ENCODE assay signal across 23 cellular contexts in the genomic region with DNA sequence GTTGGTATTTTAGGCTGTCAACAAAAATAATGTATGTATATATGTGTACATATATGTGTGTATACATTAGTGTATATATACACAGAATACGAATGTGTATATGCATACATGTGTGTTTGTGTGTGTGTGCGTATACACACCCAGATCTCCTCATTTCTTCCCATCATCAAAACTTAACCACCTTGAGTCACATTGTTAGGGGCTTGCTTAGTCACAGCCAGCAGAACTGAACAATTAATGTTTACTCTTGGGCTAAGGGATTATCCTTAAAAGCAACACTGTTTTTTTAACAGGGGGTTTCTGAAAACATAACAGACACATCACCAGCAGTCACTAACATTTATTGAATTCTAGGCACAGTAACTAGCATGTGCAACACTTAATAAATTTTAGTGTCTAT.
"Had no signal": no experiment of that assay in that cellular context is flagged by ENCODE, and none has a peak within 500 bp of the region (broad histone marks: within the 10 kb centered on the region; RNA-seq: fewer than 3 reads in every experiment).

No MANE protein-coding gene starts in this region.

- H3K27me3 ChIP-seq: ascending aorta, breast epithelium, esophagus muscularis mucosa, heart right ventricle, transverse colon, uterus had no signal

- ATAC-seq: activated naive CD8-positive, alpha-beta T cell treated with anti-CD3 and anti-CD28 coated beads, Interleukin-2, amount 50 U/mL, for 24 hours; heart right ventricle; left ventricle myocardium superior had no signal

- H3K4me3 Mint-ChIP-seq: activated naive CD4-positive, alpha-beta T cell treated with anti-CD3 and anti-CD28 coated beads, Interleukin-2, amount 10 ng/mL, durations not matched to agents 7 days and 5 days; activated naive CD8-positive, alpha-beta T cell treated with anti-CD3 and anti-CD28 coated beads, Interleukin-2, amount 50 U/mL, for 24 hours; immature natural killer cell; nephron progenitor cell had no signal

- H3K27ac Mint-ChIP-seq: activated naive CD4-positive, alpha-beta T cell treated with anti-CD3 and anti-CD28 coated beads, Interleukin-2, amount 10 ng/mL, durations not matched to agents 7 days and 5 days; activated naive CD8-positive, alpha-beta T cell treated with anti-CD3 and anti-CD28 coated beads, Interleukin-2, amount 50 U/mL, for 24 hours; nephron progenitor cell had no signal

- H3K27me3 Mint-ChIP-seq: activated naive CD4-positive, alpha-beta T cell treated with anti-CD3 and anti-CD28 coated beads, Interleukin-2, amount 10 ng/mL, durations not matched to agents 7 days and 5 days; activated naive CD8-positive, alpha-beta T cell treated with anti-CD3 and anti-CD28 coated beads, Interleukin-2, amount 50 U/mL, for 24 hours had no signal

- DNase-seq: activated CD4-positive, alpha-beta T cell treated with anti-CD3 and anti-CD28 coated beads, Interleukin-2, amount 50 U/mL, for 4 hours; activated CD4-positive, CD25-positive, alpha-beta regulatory T cell treated with anti-CD3 and anti-CD28 coated beads, Interleukin-2, amount 50 U/mL, for 72 hours; activated effector memory CD4-positive, alpha-beta T cell treated with Interleukin-2 at 50 U/mL for 16 hours; activated naive CD4-positive, alpha-beta T cell treated with anti-CD3 and anti-CD28 coated beads, Interleukin-2, amount 10 ng/mL, durations not matched to agents 7 days and 5 days; activated naive CD8-positive, alpha-beta T cell treated with anti-CD3 and anti-CD28 coated beads, Interleukin-2, amount 50 U/mL, for 24 hours; effector CD4-positive, alpha-beta T cell; heart right ventricle; immature natural killer cell; kidney glomerular epithelial cell; left ventricle myocardium superior; nephron progenitor cell; nucleus accumbens; retina; stimulated activated CD4-positive, alpha-beta T cell treated with anti-CD3 and anti-CD28 coated beads, Interleukin-12 subunit alpha, Interleukin-12 subunit beta, amount 100 ng/mL, for 4 hours; stimulated activated CD4-positive, alpha-beta T cell treated with anti-CD3 and anti-CD28 coated beads, Interleukin-1b, Interleukin-23, amount 100 ng/mL, for 48 hours; stimulated activated CD8-positive, alpha-beta memory T cell treated with anti-CD3 and anti-CD28 coated beads, Interleukin-4, amount 100 ng/mL, for 48 hours; stimulated activated naive CD4-positive, alpha-beta T cell treated with Interleukin-2 at 50 U/mL for 16 hours; T1000; transverse colon; uterus had no signal

- H3K4me1 Mint-ChIP-seq: nephron progenitor cell had no signal

- H3K27ac ChIP-seq: ascending aorta, breast epithelium, esophagus muscularis mucosa, heart right ventricle, transverse colon, uterus had no signal

- H3K4me1 ChIP-seq: ascending aorta, breast epithelium, uterus had no signal

- H3K9me3 Mint-ChIP-seq: activated naive CD4-positive, alpha-beta T cell treated with anti-CD3 and anti-CD28 coated beads, Interleukin-2, amount 10 ng/mL, durations not matched to agents 7 days and 5 days; activated naive CD8-positive, alpha-beta T cell treated with anti-CD3 and anti-CD28 coated beads, Interleukin-2, amount 50 U/mL, for 24 hours; immature natural killer cell; nephron progenitor cell had no signal
